ENCODE assay signal across 17 cellular contexts in the genomic region with DNA sequence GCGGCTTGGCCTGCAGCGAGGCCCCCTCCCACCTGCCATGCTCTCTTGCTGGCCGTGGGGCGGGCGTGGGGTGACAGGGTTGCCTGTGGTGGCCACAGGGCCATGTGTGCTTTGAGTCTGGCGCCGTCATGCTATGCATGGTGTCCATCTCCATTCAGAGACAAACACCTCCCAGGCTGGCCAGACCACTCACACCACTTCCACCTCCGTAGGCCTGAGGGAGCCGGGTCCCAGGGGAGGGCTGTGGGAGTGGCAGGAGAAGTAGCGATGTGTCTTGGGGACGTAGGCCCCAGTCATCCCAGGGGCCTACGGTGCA.
"Had no signal": no experiment of that assay in that cellular context is flagged by ENCODE, and none has a peak within 500 bp of the region (broad histone marks: within the 10 kb centered on the region; RNA-seq: fewer than 3 reads in every experiment).

No MANE protein-coding gene starts in this region.

- H3K36me3 ChIP-seq: colonic mucosa, neural progenitor cell, ovary had no signal

- H3K27me3 ChIP-seq: colonic mucosa, left lung, neural progenitor cell, ovary, spleen, upper lobe of right lung had no signal

- H3K9me3 ChIP-seq: colonic mucosa, left lung, mucosa of descending colon, ovary, spleen, thoracic aorta, upper lobe of right lung had no signal

- H3K4me1 ChIP-seq: colonic mucosa had no signal

- DNase-seq: activated B cell treated with CpG ODN at 0.5 μM for 24 hours; activated CD4-positive, alpha-beta T cell treated with anti-CD3 and anti-CD28 coated beads, Interleukin-2, amount 10 ng/mL, durations not matched to agents 24 days and 14 days; activated CD8-positive, alpha-beta T cell treated with anti-CD3 and anti-CD28 coated beads for 36 hours; activated naive CD4-positive, alpha-beta T cell treated with Interleukin-2 at 50 U/mL for 16 hours; activated naive CD8-positive, alpha-beta T cell treated with anti-CD3 and anti-CD28 coated beads, Interleukin-2, amount 50 U/mL, for 24 hours; anterior cingulate cortex; colonic mucosa; foreskin melanocyte; mucosa of descending colon; naive B cell; ovary; stimulated activated naive B cell treated with anti-CD40 and anti-IgM and Interleukin-4, amounts not matched to agents 10 μg/mL and 1 μg/mL and 100 μg/mL, for 72 hours; upper lobe of right lung had no signal

- H3K27ac ChIP-seq: colonic mucosa, left lung, neural progenitor cell, ovary, thoracic aorta, upper lobe of right lung had no signal

- H3K4me3 ChIP-seq: colonic mucosa, left lung, mucosa of descending colon, neural progenitor cell, ovary, spleen, thoracic aorta, upper lobe of right lung had no signal

- ATAC-seq: activated CD8-positive, alpha-beta T cell treated with anti-CD3 and anti-CD28 coated beads for 36 hours; activated naive CD8-positive, alpha-beta T cell treated with anti-CD3 and anti-CD28 coated beads, Interleukin-2, amount 50 U/mL, for 24 hours; left lung; mucosa of descending colon; stimulated activated naive B cell treated with anti-CD40 and anti-IgM and Interleukin-4, amounts not matched to agents 10 μg/mL and 1 μg/mL and 100 μg/mL, for 72 hours; upper lobe of right lung had no signal
